Comparison of ENCODE assay signal across 15 cellular contexts in genomic region chr3:23201154-23201838, GRCh38. TPM values are rescaled to one million over a fixed set of nuclear protein-coding genes. Genes with fewer than 3 reads are reported as not detected.
A peak's percentile ranks its signal among the peaks of the same experiment; 100 is the strongest.
DNase-seq lines count a peak whose midpoint lies in the region; ATAC-seq, FAIRE-seq and TF ChIP-seq lines count a peak whose summit lies in the region.
"Had no signal": no experiment of that assay in that cellular context is flagged by ENCODE, and none has a peak within 500 bp of the region (broad histone marks: within the 10 kb centered on the region; RNA-seq: fewer than 3 reads in every experiment).

No MANE protein-coding gene starts in this region.

- H3K4me3 ChIP-seq in Caco-2 (ENCODE audit: low read depth, low read length): no peak overlapping the region

- H3K9me3 Mint-ChIP-seq in Caco-2 (ENCODE audit: unreplicated experiment) (no peaks in the 10 kb centered on the region), T-cell (no peaks in the 10 kb centered on the region), chondrocyte (ENCODE audit: low read depth) (no peaks in the 10 kb centered on the region), neural crest cell (no peaks in the 10 kb centered on the region)

- DNase-seq in Caco-2 (no peak), T-cell (no peak), chondrocyte (ENCODE audit: low spot score) (no peak), neural crest cell (ENCODE audit: low read depth, low spot score) (no peak), SW 1271 (lab: John Stamatoyannopoulos, UW) (no peak), HTR-8/SVneo (ENCODE audit: insufficient read length, low spot score) (no peak)
- DNase-seq: activated gamma-delta T cell treated with Interleukin-2 at 50 U/mL for 16 hours, BE2C, DMS53, left ventricle myocardium inferior, NCI-H187 treated with DMSO at 0.1 percent for 48 hours, NCI-H524, SJCRH30 had no signal

- BruUV-seq in Caco-2 (replicated peaks; lab: Mats Ljungman, UMichigan): no TSS peak

- no peak for FAIRE-seq in HTR-8/SVneo (lab: Jason Lieb, UNC)
- FAIRE-seq: TTC549 had no signal

- H3K9me3 ChIP-seq in Caco-2: no peaks in the 10 kb centered on the region
- H3K9me3 ChIP-seq: BE2C, left ventricle myocardium inferior, SJCRH30 had no signal

- intact Hi-C loops in Caco-2 (cut with micrococcal nuclease; ENCODE audit: unreplicated experiment): no loop called here

- CTCF ChIA-PET in Caco-2 (lab: Charles Lee) (no interaction called here), T-cell (lab: Charles Lee) (no interaction called here)

- POLR2A ChIA-PET in Caco-2 (lab: Charles Lee) (no interaction called here), T-cell (lab: Charles Lee) (no interaction called here)

- no peaks in the 10 kb centered on the region for H3K27me3 ChIP-seq in Caco-2 (replicated peaks; ENCODE audit: control insufficient read depth, insufficient read depth, low read length)
- H3K27me3 ChIP-seq: SJCRH30 had no signal

- H3K36me3 ChIP-seq in Caco-2 (ENCODE audit: control insufficient read depth, insufficient read depth, low read length): no peaks in the 10 kb centered on the region
- H3K36me3 ChIP-seq: BE2C, left ventricle myocardium inferior, SJCRH30 had no signal

- H3K4me1 Mint-ChIP-seq in Caco-2 (ENCODE audit: low read depth, unreplicated experiment): peaks cover 8% of the 10 kb centered on the region
- H3K4me1 Mint-ChIP-seq in T-cell: peaks cover 18 to 27% (median 19%) of the 10 kb centered on the region in 3 donors
- H3K4me1 Mint-ChIP-seq in chondrocyte (ENCODE audit: low read depth): peaks cover 30% of the 10 kb centered on the region
- peaks cover 11% of the 10 kb centered on the region for H3K4me1 Mint-ChIP-seq in neural crest cell

- H3K36me3 Mint-ChIP-seq in Caco-2 (ENCODE audit: insufficient read depth, unreplicated experiment) (peaks cover 11% of the 10 kb centered on the region), T-cell (no peaks in the 10 kb centered on the region), chondrocyte (ENCODE audit: low read depth) (no peaks in the 10 kb centered on the region), neural crest cell (ENCODE audit: low read depth) (no peaks in the 10 kb centered on the region)

- H3K4me3 Mint-ChIP-seq in Caco-2 (ENCODE audit: unreplicated experiment) (peak overlapping the region; percentile 87), T-cell (peak overlapping the region; percentile 77 to 92 (median 77)), chondrocyte (ENCODE audit: unreplicated experiment) (peak overlapping the region; percentile 9), neural crest cell (peak overlapping the region; percentile 86)

- H3K4me1 ChIP-seq in Caco-2: peaks cover 15% of the 10 kb centered on the region
- H3K4me1 ChIP-seq: BE2C had no signal

- no peak overlapping the region for H3K27ac Mint-ChIP-seq in Caco-2 (ENCODE audit: unreplicated experiment)
- H3K27ac Mint-ChIP-seq in T-cell: no peak overlapping the region
- no peak overlapping the region for H3K27ac Mint-ChIP-seq in chondrocyte (ENCODE audit: unreplicated experiment)
- no peak overlapping the region for H3K27ac Mint-ChIP-seq in neural crest cell (ENCODE audit: unreplicated experiment)

- TF ChIP-seq CTCF in Caco-2 (IDR thresholded peaks at IDR 0.05; ENCODE audit: insufficient read depth in 1 of 2, low read depth in 1 of 2, low read length in 1 of 2, severe bottlenecking in 1 of 2, unreplicated experiment in 1 of 2) (no peak), chondrocyte (IDR thresholded peaks at IDR 0.05) (no peak), neural crest cell (conservative IDR thresholded peaks at IDR 0.05) (no peak)

- no peaks in the 10 kb centered on the region for H3K27me3 Mint-ChIP-seq in Caco-2 (ENCODE audit: insufficient read depth, unreplicated experiment)
- H3K27me3 Mint-ChIP-seq in T-cell: peaks cover 0 to 18% of the 10 kb centered on the region in 2 donors
- no peaks in the 10 kb centered on the region for H3K27me3 Mint-ChIP-seq in chondrocyte (ENCODE audit: low read depth)
- peaks cover 52% of the 10 kb centered on the region for H3K27me3 Mint-ChIP-seq in neural crest cell (ENCODE audit: low read depth)

- ATAC-seq in T-cell (replicated peaks in 1 of 4) (no peak), GM19395 (IDR thresholded peaks at IDR 0.05; ENCODE audit: unreplicated experiment) (no peak)

RNA-seq across cellular contexts. Expression of gene UBE2E2, which starts 1.8 kb away (rescaled TPM):
- 67.5 and 83.8 TPM in 2 replicates for total RNA-seq in Caco-2 (2022)
- total RNA-seq in T-cell: 10 to 100 TPM in 1 of 5 donors, 1 to 10 TPM in 4; 7.2 to 17.6 (median 7.5) TPM
- total RNA-seq in chondrocyte: 70.4 to 85.2 TPM (median 74.5 TPM) in 3 replicates
- total RNA-seq in neural crest cell: 22.4 and 24.2 TPM in 2 replicates

Comparison
In these comparisons a context has a peak if more than half of its experiments do, and no peak if none do; other contexts are left out.
1. H3K4me3 Mint-ChIP-seq: peak in every context shown above with its lines; median percentile 87 in Caco-2; 86 in neural crest cell; 77 in T-cell; 9 in chondrocyte.